In the genomic region with DNA sequence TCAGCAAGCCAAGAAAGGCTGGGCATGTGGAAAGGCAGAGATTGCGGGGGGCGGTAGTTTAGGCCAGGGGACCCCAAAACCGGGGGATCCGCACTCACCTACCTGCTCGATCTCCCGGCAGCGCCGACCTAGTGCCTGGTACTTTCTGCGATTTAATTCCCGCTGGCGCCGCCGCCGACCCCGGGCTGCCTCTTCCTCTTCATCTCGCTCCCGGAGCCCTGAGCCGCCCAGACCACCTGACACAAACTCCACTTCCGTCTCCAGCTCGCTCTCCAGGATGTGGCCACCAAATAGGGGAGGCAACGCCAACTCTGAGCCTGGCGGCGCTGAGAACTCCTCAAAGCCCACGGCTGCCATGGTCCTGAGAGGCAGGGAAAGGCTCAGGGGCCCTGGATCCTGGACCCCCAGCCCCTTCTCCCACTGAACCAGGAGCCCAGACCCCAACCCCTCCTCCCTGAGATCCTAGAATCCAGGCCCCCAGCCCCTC, we compare ENCODE assay signal across 7 cellular contexts. TPM values are rescaled to one million over a fixed set of nuclear protein-coding genes. Genes with fewer than 3 reads are reported as not detected.
DNase-seq lines count a peak whose midpoint lies in the region; ATAC-seq and TF ChIP-seq lines count a peak whose summit lies in the region.

No MANE protein-coding gene starts in this region.

- peaks cover 21% of the 10 kb centered on the region for H3K4me1 Mint-ChIP-seq in activated T-helper 2 cell treated with anti-CD3 and anti-CD28 coated beads, Interferon-gamma antibody, Interleukin-2, Interleukin-4, amounts not matched to agents 10 μg/mL and 5 μg/mL and 100 μg/mL, durations not matched to agents 14 hours and 24 hours and 36 hours (ENCODE audit: low read depth)
- H3K4me1 Mint-ChIP-seq in neural progenitor cell, result peaks cover 25% of the 10 kb centered on the region

- H3K4me3 ChIP-seq in fibroblast of the aortic adventitia (ENCODE audit: low read depth, low read length) (peak overlapping the region; percentile 95), neural progenitor cell (peak overlapping the region; percentile 75)

- TF ChIP-seq POLR2A in GM18505 (IDR thresholded peaks at IDR 0.05; ENCODE audit: borderline replicate concordance, extremely low read depth, insufficient read depth, insufficient read length), result peak; percentile 54

- H3K79me2 ChIP-seq in neural progenitor cell (ENCODE audit: low read depth), result peaks cover 23% of the 10 kb centered on the region

- peak overlapping the region; percentile 90 for H3K4me2 ChIP-seq in neural progenitor cell

- peaks cover 13% of the 10 kb centered on the region for H4K20me1 ChIP-seq in neural progenitor cell (ENCODE audit: low read depth)

- H3K4me1 ChIP-seq in neural progenitor cell, result peaks cover 5% of the 10 kb centered on the region

- ATAC-seq in GM18505 (IDR thresholded peaks at IDR 0.05; ENCODE audit: unreplicated experiment), result no peak

- H3K27me3 ChIP-seq in neural progenitor cell, result no peaks in the 10 kb centered on the region

- no peak overlapping the region for H3K27ac ChIP-seq in neural progenitor cell

- no peaks in the 10 kb centered on the region for H3K9me3 ChIP-seq in neural progenitor cell (ENCODE audit: low read depth)

- peak overlapping the region; percentile 97 for H3K4me3 Mint-ChIP-seq in activated T-helper 2 cell treated with anti-CD3 and anti-CD28 coated beads, Interferon-gamma antibody, Interleukin-2, Interleukin-4, amounts not matched to agents 10 μg/mL and 5 μg/mL and 100 μg/mL, durations not matched to agents 14 hours and 24 hours and 36 hours (ENCODE audit: low read depth)
- peak overlapping the region; percentile 97 for H3K4me3 Mint-ChIP-seq in neural progenitor cell

- no peak for TF ChIP-seq CTCF in fibroblast of the aortic adventitia (IDR thresholded peaks at IDR 0.05; ENCODE audit: insufficient read depth, low read length)
- TF ChIP-seq CTCF in neural progenitor cell (IDR thresholded peaks at IDR 0.05), result no peak

- no peaks in the 10 kb centered on the region for H3K36me3 ChIP-seq in neural progenitor cell

- H3F3A ChIP-seq in neural progenitor cell (ENCODE audit: low read depth), result peaks cover 5% of the 10 kb centered on the region

- H3K36me3 Mint-ChIP-seq in activated T-helper 2 cell treated with anti-CD3 and anti-CD28 coated beads, Interferon-gamma antibody, Interleukin-2, Interleukin-4, amounts not matched to agents 10 μg/mL and 5 μg/mL and 100 μg/mL, durations not matched to agents 14 hours and 24 hours and 36 hours (ENCODE audit: low read depth), result peaks cover 52% of the 10 kb centered on the region
- H3K36me3 Mint-ChIP-seq in neural progenitor cell, result peaks cover 15% of the 10 kb centered on the region

- H3K27ac Mint-ChIP-seq in activated T-helper 2 cell treated with anti-CD3 and anti-CD28 coated beads, Interferon-gamma antibody, Interleukin-2, Interleukin-4, amounts not matched to agents 10 μg/mL and 5 μg/mL and 100 μg/mL, durations not matched to agents 14 hours and 24 hours and 36 hours, result peak overlapping the region; percentile 92
- no peak overlapping the region for H3K27ac Mint-ChIP-seq in neural progenitor cell

- DNase-seq in NOMO-1 (lab: John Stamatoyannopoulos, UW; ENCODE audit: unreplicated experiment in 2 of 2), result peak; percentile 60 to 61
- DNase-seq in activated T-helper 2 cell treated with anti-CD3 and anti-CD28 coated beads, Interferon-gamma antibody, Interleukin-2, Interleukin-4, amounts not matched to agents 10 μg/mL and 5 μg/mL and 100 μg/mL, durations not matched to agents 14 hours and 24 hours and 36 hours (ENCODE audit: low spot score), result peak; percentile 59
- DNase-seq in fibroblast of the aortic adventitia (ENCODE audit: low read depth), result peak; percentile 25
- peak; percentile 29 for DNase-seq in neural progenitor cell (ENCODE audit: low spot score)
- DNase-seq in NCI-H524 treated with DMSO at 0.1 percent for 48 hours (lab: John Stamatoyannopoulos, UW), result no peak
- DNase-seq in HCEC 1CT, result no peak

- H3K9me3 Mint-ChIP-seq in activated T-helper 2 cell treated with anti-CD3 and anti-CD28 coated beads, Interferon-gamma antibody, Interleukin-2, Interleukin-4, amounts not matched to agents 10 μg/mL and 5 μg/mL and 100 μg/mL, durations not matched to agents 14 hours and 24 hours and 36 hours, result no peaks in the 10 kb centered on the region
- H3K9me3 Mint-ChIP-seq in neural progenitor cell, result no peaks in the 10 kb centered on the region

- intact Hi-C loops in activated T-helper 2 cell treated with anti-CD3 and anti-CD28 coated beads, Interferon-gamma antibody, Interleukin-2, Interleukin-4, amounts not matched to agents 10 μg/mL and 5 μg/mL and 100 μg/mL, durations not matched to agents 14 hours and 24 hours and 36 hours (cut with micrococcal nuclease), result no loop called here

- no peaks in the 10 kb centered on the region for H3K27me3 Mint-ChIP-seq in activated T-helper 2 cell treated with anti-CD3 and anti-CD28 coated beads, Interferon-gamma antibody, Interleukin-2, Interleukin-4, amounts not matched to agents 10 μg/mL and 5 μg/mL and 100 μg/mL, durations not matched to agents 14 hours and 24 hours and 36 hours (ENCODE audit: low read depth)
- peaks cover 12% of the 10 kb centered on the region for H3K27me3 Mint-ChIP-seq in neural progenitor cell (ENCODE audit: insufficient read depth, low read depth)

- H3K9ac ChIP-seq in neural progenitor cell, result peak overlapping the region; percentile 50

- no peak overlapping the region for H2AFZ ChIP-seq in neural progenitor cell (replicated peaks)

RNA-seq across cellular contexts. Expression of gene TFPT, which starts 1.1 kb away (rescaled TPM):
- 29.3 TPM in 2 replicates for total RNA-seq in activated T-helper 2 cell treated with anti-CD3 and anti-CD28 coated beads, Interferon-gamma antibody, Interleukin-2, Interleukin-4, amounts not matched to agents 10 μg/mL and 5 μg/mL and 100 μg/mL, durations not matched to agents 14 hours and 24 hours and 36 hours
- total RNA-seq in fibroblast of the aortic adventitia (ENCODE audit: low replicate concordance) (8.9 and 18.3 TPM in 2 replicates), neural progenitor cell (ENCODE audit: low replicate concordance) (9.4 and 18.0 TPM in 2 replicates)

RNA-seq across cellular contexts. Expression of gene PRPF31, which starts 1.2 kb away (rescaled TPM):
- total RNA-seq in activated T-helper 2 cell treated with anti-CD3 and anti-CD28 coated beads, Interferon-gamma antibody, Interleukin-2, Interleukin-4, amounts not matched to agents 10 μg/mL and 5 μg/mL and 100 μg/mL, durations not matched to agents 14 hours and 24 hours and 36 hours, result 90.6 and 94.2 TPM in 2 replicates
- total RNA-seq in fibroblast of the aortic adventitia (ENCODE audit: low replicate concordance) (32.6 and 37.2 TPM in 2 replicates), neural progenitor cell (ENCODE audit: low replicate concordance) (62.0 and 64.4 TPM in 2 replicates)

RNA-seq across cellular contexts. Expression of gene NDUFA3, which starts 11.7 kb away (rescaled TPM):
- 105 and 115 TPM in 2 replicates for total RNA-seq in activated T-helper 2 cell treated with anti-CD3 and anti-CD28 coated beads, Interferon-gamma antibody, Interleukin-2, Interleukin-4, amounts not matched to agents 10 μg/mL and 5 μg/mL and 100 μg/mL, durations not matched to agents 14 hours and 24 hours and 36 hours
- total RNA-seq in fibroblast of the aortic adventitia (ENCODE audit: low replicate concordance) (9.0 and 11.4 TPM in 2 replicates), neural progenitor cell (ENCODE audit: low replicate concordance) (40.3 and 75.9 TPM in 2 replicates)

RNA-seq across cellular contexts. Expression of gene OSCAR, which starts 13.8 kb away (rescaled TPM):
- 0.23 and 0.39 TPM in 2 replicates for total RNA-seq in activated T-helper 2 cell treated with anti-CD3 and anti-CD28 coated beads, Interferon-gamma antibody, Interleukin-2, Interleukin-4, amounts not matched to agents 10 μg/mL and 5 μg/mL and 100 μg/mL, durations not matched to agents 14 hours and 24 hours and 36 hours
- total RNA-seq in fibroblast of the aortic adventitia (ENCODE audit: low replicate concordance) (0.63 and 2.5 TPM in 2 replicates), neural progenitor cell (ENCODE audit: low replicate concordance) (2.4 TPM in 1 of 2 replicates, not detected in the other)

RNA-seq across cellular contexts. Expression of gene CNOT3, which starts 23.2 kb away (rescaled TPM):
- 61.6 and 67.5 TPM in 2 replicates for total RNA-seq in activated T-helper 2 cell treated with anti-CD3 and anti-CD28 coated beads, Interferon-gamma antibody, Interleukin-2, Interleukin-4, amounts not matched to agents 10 μg/mL and 5 μg/mL and 100 μg/mL, durations not matched to agents 14 hours and 24 hours and 36 hours
- total RNA-seq in fibroblast of the aortic adventitia (ENCODE audit: low replicate concordance) (6.0 and 9.8 TPM in 2 replicates), neural progenitor cell (ENCODE audit: low replicate concordance) (23.2 and 29.4 TPM in 2 replicates)

Comparison
In these comparisons a context has a peak if more than half of its experiments do, and no peak if none do; other contexts are left out.
1. DNase-seq: peak in NOMO-1 (2 of 2), activated T-helper 2 cell treated with anti-CD3 and anti-CD28 coated beads, Interferon-gamma antibody, Interleukin-2, Interleukin-4, amounts not matched to agents 10 μg/mL and 5 μg/mL and 100 μg/mL, durations not matched to agents 14 hours and 24 hours and 36 hours (single experiment), fibroblast of the aortic adventitia (single experiment) and neural progenitor cell (single experiment); none in NCI-H524 treated with DMSO at 0.1 percent for 48 hours (single experiment) and HCEC 1CT (single experiment).